In genomic region chr7:66591801-66592596, GRCh38 we compare ENCODE assay signal across 1 cellular context.
TF ChIP-seq lines count a peak whose summit lies in the region.

No MANE protein-coding gene starts in this region.

TF ChIP-seq in PFSK-1, 5 proteins besides CTCF, POLR2A, EP300 and RAD21:
- TF ChIP-seq REST (IDR thresholded peaks at IDR 0.05; ENCODE audit: insufficient read depth in 1 of 2, low read depth in 2 of 2, low read length in 2 of 2) (no peak), POLR2AphosphoS5 (IDR thresholded peaks at IDR 0.05; ENCODE audit: low read depth, low read length) (peak; percentile 90), FOXP2 (optimal IDR thresholded peaks at IDR 0.05; ENCODE audit: borderline replicate concordance, extremely low read depth, extremely low read length, insufficient read depth) (peak; percentile 87), TAF1 (IDR thresholded peaks at IDR 0.05; ENCODE audit: borderline replicate concordance, insufficient read depth, low read length) (peak; percentile 90)
TF ChIP-seq in PFSK-1: peak in this region for 3.
